In the genomic region with DNA sequence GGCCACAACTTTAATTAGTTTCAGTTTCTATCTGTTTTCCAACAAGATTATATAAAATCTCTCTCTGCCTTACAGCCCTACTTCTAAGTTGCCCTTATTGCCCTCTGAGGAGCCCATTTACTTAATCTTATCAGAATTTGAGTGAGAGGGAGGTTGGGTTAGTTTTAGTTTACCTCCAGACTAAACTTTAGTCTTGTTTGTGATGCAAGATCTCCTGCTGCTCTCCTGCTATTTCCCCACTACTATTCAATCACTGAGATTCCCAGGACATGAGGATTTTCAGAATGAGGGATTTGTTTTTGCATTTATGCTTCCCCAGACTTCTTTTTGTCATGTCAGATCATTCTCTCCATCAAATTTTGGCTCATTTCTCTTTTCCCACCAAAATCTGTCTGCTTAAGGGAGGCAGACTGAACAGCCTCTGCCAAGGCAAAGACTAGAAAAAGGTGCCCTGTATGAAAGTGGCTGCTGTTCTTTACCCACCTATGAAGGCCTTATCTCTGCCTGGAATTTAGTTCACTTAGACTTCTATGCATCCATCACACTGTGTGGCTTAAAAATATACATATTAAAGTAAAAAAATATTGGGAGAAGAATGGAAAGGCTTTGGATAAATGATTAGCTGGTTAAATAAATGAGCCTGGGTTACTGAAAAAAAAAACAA, we compare ENCODE assay signal across 20 cellular contexts.
"Had no signal": no experiment of that assay in that cellular context is flagged by ENCODE, and none has a peak within 500 bp of the region (broad histone marks: within the 10 kb centered on the region; RNA-seq: fewer than 3 reads in every experiment).

No MANE protein-coding gene starts in this region.

- H3K4me3 Mint-ChIP-seq: activated CD4-positive, alpha-beta memory T cell treated with anti-CD3 and anti-CD28 coated beads for 36 hours; activated naive CD8-positive, alpha-beta T cell treated with anti-CD3 and anti-CD28 coated beads for 36 hours; activated T-cell treated with anti-CD3 and anti-CD28 coated beads, Interleukin-2, amount 50 U/mL, for 4 hours; nephron; stimulated activated naive CD8-positive, alpha-beta T cell treated with anti-CD3 and anti-CD28 coated beads, Interleukin-15, Interleukin-2, amounts not matched to agents 100 ng/mL and 50 ng/mL, for 24 hours had no signal

- H3K4me3 ChIP-seq: left lung, psoas muscle, sigmoid colon, upper lobe of left lung had no signal

- DNase-seq: activated CD4-positive, alpha-beta memory T cell treated with anti-CD3 and anti-CD28 coated beads for 36 hours; activated gamma-delta T cell; activated naive CD8-positive, alpha-beta T cell treated with anti-CD3 and anti-CD28 coated beads for 36 hours; activated T-cell treated with anti-CD3 and anti-CD28 coated beads, Interleukin-2, amount 50 U/mL, for 4 hours; caudate nucleus; cortex of kidney; effector memory CD4-positive, alpha-beta T cell; hypothalamus; islet precursor cell; left lung; mesenchymal stem cell; psoas muscle; sigmoid colon; stimulated activated CD4-positive, alpha-beta T cell treated with anti-CD3 and anti-CD28 coated beads, Interleukin-2, amount 100 ng/mL, for 48 hours; stimulated activated CD8-positive, alpha-beta memory T cell treated with anti-CD3 and anti-CD28 coated beads, Interleukin-4, amount 100 ng/mL, for 48 hours; T1000; upper lobe of left lung had no signal

- H3K9me3 ChIP-seq: psoas muscle, sigmoid colon, upper lobe of left lung had no signal

- H3K4me1 Mint-ChIP-seq: activated naive CD8-positive, alpha-beta T cell treated with anti-CD3 and anti-CD28 coated beads for 36 hours; nephron had no signal

- H3K27ac Mint-ChIP-seq: activated CD4-positive, alpha-beta memory T cell treated with anti-CD3 and anti-CD28 coated beads for 36 hours; activated naive CD8-positive, alpha-beta T cell treated with anti-CD3 and anti-CD28 coated beads for 36 hours; nephron; stimulated activated naive CD8-positive, alpha-beta T cell treated with anti-CD3 and anti-CD28 coated beads, Interleukin-15, Interleukin-2, amounts not matched to agents 100 ng/mL and 50 ng/mL, for 24 hours had no signal

- H3K27me3 ChIP-seq: left lung, sigmoid colon, upper lobe of left lung had no signal

- H3K4me1 ChIP-seq: left lung, psoas muscle, sigmoid colon had no signal

- H3K27me3 Mint-ChIP-seq: activated CD4-positive, alpha-beta memory T cell treated with anti-CD3 and anti-CD28 coated beads for 36 hours; activated naive CD8-positive, alpha-beta T cell treated with anti-CD3 and anti-CD28 coated beads for 36 hours; stimulated activated naive CD8-positive, alpha-beta T cell treated with anti-CD3 and anti-CD28 coated beads, Interleukin-15, Interleukin-2, amounts not matched to agents 100 ng/mL and 50 ng/mL, for 24 hours had no signal

- ATAC-seq: activated T-cell treated with anti-CD3 and anti-CD28 coated beads, Interleukin-2, amount 50 U/mL, for 4 hours; left lung; psoas muscle had no signal

- H3K27ac ChIP-seq: epithelial cell of prostate, left lung, psoas muscle, sigmoid colon, upper lobe of left lung had no signal

- H3K36me3 ChIP-seq: left lung, sigmoid colon, upper lobe of left lung had no signal

- H3K36me3 Mint-ChIP-seq: activated CD4-positive, alpha-beta memory T cell treated with anti-CD3 and anti-CD28 coated beads for 36 hours; activated naive CD8-positive, alpha-beta T cell treated with anti-CD3 and anti-CD28 coated beads for 36 hours had no signal
